Comparison of ENCODE assay signal across 14 cellular contexts in the genomic region with DNA sequence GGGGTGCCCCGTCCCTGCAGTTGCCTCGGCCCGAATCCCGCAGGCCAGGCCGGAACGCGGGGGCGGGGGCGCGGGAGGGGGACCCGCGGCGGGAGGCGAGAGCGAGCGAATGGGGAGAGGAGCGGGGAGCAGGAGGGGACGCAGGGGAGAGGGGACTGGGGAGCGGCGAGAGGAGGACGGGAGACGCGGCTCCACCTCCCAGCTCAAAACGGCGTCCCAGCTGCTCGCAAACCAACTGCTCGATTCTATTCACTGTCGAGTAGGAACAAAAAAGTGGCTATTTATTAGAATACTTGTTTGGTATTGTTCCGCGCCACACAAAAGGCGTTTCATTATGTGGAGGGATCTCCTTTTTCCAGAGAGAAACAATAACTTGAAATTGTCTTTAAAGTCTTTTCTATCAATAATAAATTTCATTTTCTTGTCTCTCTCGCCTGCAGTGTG. TPM values are rescaled to one million over a fixed set of nuclear protein-coding genes. Genes with fewer than 3 reads are reported as not detected.
DNase-seq lines count a peak whose midpoint lies in the region; ATAC-seq and TF ChIP-seq lines count a peak whose summit lies in the region.
"Had no signal": no experiment of that assay in that cellular context is flagged by ENCODE, and none has a peak within 500 bp of the region (broad histone marks: within the 10 kb centered on the region; RNA-seq: fewer than 3 reads in every experiment).

No MANE protein-coding gene starts in this region.

- CTCF ChIA-PET in activated naive CD4-positive, alpha-beta T cell treated with anti-CD3 and anti-CD28 coated beads, Interleukin-2, amount 10 ng/mL, durations not matched to agents 7 days and 5 days (lab: Charles Lee), result no interaction called here
- CTCF ChIA-PET in CD8-positive, alpha-beta memory T cell (lab: Charles Lee), result no interaction called here
- CTCF ChIA-PET in MCF 10A (lab: Yijun Ruan, JAX), result no interaction called here

- intact Hi-C loops in MCF 10A (cut with micrococcal nuclease) (no loop called here), heart right ventricle (cut with DNase I) (loop anchor here in 1 of 10 donors (10.0 kb wide), 1 partner anchor 388 kb away; no protein-coding TSS in a partner anchor)

- no peaks in the 10 kb centered on the region for H3K9me3 ChIP-seq in iPS-18c (ENCODE audit: control insufficient read depth, insufficient read depth, low read length)
- no peaks in the 10 kb centered on the region for H3K9me3 ChIP-seq in CD8-positive, alpha-beta memory T cell (ENCODE audit: low read length)
- H3K9me3 ChIP-seq in heart right ventricle, result no peaks in the 10 kb centered on the region
- H3K9me3 ChIP-seq: gastroesophageal sphincter, prostate gland had no signal

- no peak overlapping the region for H3K27ac ChIP-seq in CD8-positive, alpha-beta memory T cell (ENCODE audit: low read depth, low read length)
- H3K27ac ChIP-seq in heart right ventricle, result no peak overlapping the region
- H3K27ac ChIP-seq: gastroesophageal sphincter, prostate gland had no signal

- H3K27me3 Mint-ChIP-seq in activated naive CD4-positive, alpha-beta T cell treated with anti-CD3 and anti-CD28 coated beads, Interleukin-2, amount 10 ng/mL, durations not matched to agents 7 days and 5 days, result peaks cover 97% of the 10 kb centered on the region
- H3K27me3 Mint-ChIP-seq in CD8-positive, alpha-beta memory T cell, result peaks cover 63 to 66% of the 10 kb centered on the region in 2 donors
- no peaks in the 10 kb centered on the region for H3K27me3 Mint-ChIP-seq in MCF 10A (ENCODE audit: insufficient read depth, unreplicated experiment)

- H3K36me3 ChIP-seq in CD8-positive, alpha-beta memory T cell (ENCODE audit: insufficient read depth, low read length), result no peaks in the 10 kb centered on the region
- H3K36me3 ChIP-seq in heart right ventricle, result no peaks in the 10 kb centered on the region
- H3K36me3 ChIP-seq: gastroesophageal sphincter, prostate gland had no signal

- H3K4me1 ChIP-seq in CD8-positive, alpha-beta memory T cell (ENCODE audit: insufficient read depth, low read length), result no peaks in the 10 kb centered on the region
- H3K4me1 ChIP-seq in heart right ventricle, result peaks cover 7 to 36% (median 28%) of the 10 kb centered on the region in 9 donors
- H3K4me1 ChIP-seq: prostate gland had no signal

- peak overlapping the region; percentile 45 for H3K27ac Mint-ChIP-seq in activated naive CD4-positive, alpha-beta T cell treated with anti-CD3 and anti-CD28 coated beads, Interleukin-2, amount 10 ng/mL, durations not matched to agents 7 days and 5 days
- H3K27ac Mint-ChIP-seq in CD8-positive, alpha-beta memory T cell, result no peak overlapping the region
- no peak overlapping the region for H3K27ac Mint-ChIP-seq in MCF 10A (ENCODE audit: low read depth, unreplicated experiment)
- H3K27ac Mint-ChIP-seq: activated B cell treated with CpG ODN at 0.5 μM for 24 hours had no signal

- H3K27me3 ChIP-seq in CD8-positive, alpha-beta memory T cell (ENCODE audit: insufficient read depth, low read length, poor library complexity, severe bottlenecking), result peaks cover 25% of the 10 kb centered on the region
- peaks cover 62 to 100% (median 100%) of the 10 kb centered on the region in 7 donors for H3K27me3 ChIP-seq in heart right ventricle

- no peak for ATAC-seq in heart right ventricle
- ATAC-seq: gastroesophageal sphincter, HCT116 had no signal

- no TSS peak for BruUV-seq in MCF 10A (replicated peaks; lab: Mats Ljungman, UMichigan)

- H3K4me3 ChIP-seq in iPS-18c (ENCODE audit: insufficient read depth, low read depth, low read length) (peak overlapping the region; percentile 40; the same call in 1 of the 2 replicates), heart right ventricle (no peak overlapping the region)
- no peak overlapping the region for H3K4me3 ChIP-seq in CD8-positive, alpha-beta memory T cell (ENCODE audit: low read length)
- H3K4me3 ChIP-seq: prostate gland had no signal

- TF ChIP-seq CTCF in MCF 10A (IDR thresholded peaks at IDR 0.05; ENCODE audit: unreplicated experiment) (no peak), heart right ventricle (IDR thresholded peaks at IDR 0.05) (no peak)

- WGBS in heart right ventricle, 2 donors, result 2% methylated on average over 32 of the region's 32 CpGs

- H3K4me1 Mint-ChIP-seq in activated naive CD4-positive, alpha-beta T cell treated with anti-CD3 and anti-CD28 coated beads, Interleukin-2, amount 10 ng/mL, durations not matched to agents 7 days and 5 days, result no peaks in the 10 kb centered on the region
- H3K4me1 Mint-ChIP-seq in CD8-positive, alpha-beta memory T cell, result peaks cover 0 to 3% (median 0%) of the 10 kb centered on the region in 3 donors
- no peaks in the 10 kb centered on the region for H3K4me1 Mint-ChIP-seq in MCF 10A (ENCODE audit: insufficient read depth, unreplicated experiment)
- H3K4me1 Mint-ChIP-seq: activated B cell treated with CpG ODN at 0.5 μM for 24 hours; central memory CD8-positive, alpha-beta T cell had no signal

- DNase-seq in activated naive CD4-positive, alpha-beta T cell treated with anti-CD3 and anti-CD28 coated beads, Interleukin-2, amount 10 ng/mL, durations not matched to agents 7 days and 5 days, result no peak
- no peak for DNase-seq in activated naive CD4-positive, alpha-beta T cell treated with anti-CD3 and anti-CD28 coated beads, Interleukin-2, amount 50 U/mL, for 16 hours
- peak; percentile 57 for DNase-seq in NCI-H2227 (lab: John Stamatoyannopoulos, UW; ENCODE audit: unreplicated experiment)
- DNase-seq in CD8-positive, alpha-beta memory T cell, result no peak
- DNase-seq in MCF 10A (ENCODE audit: unreplicated experiment), result no peak
- no peak for DNase-seq in heart right ventricle
- DNase-seq in NOMO-1 treated with dmso at 0.1 percent for 144 hours (lab: John Stamatoyannopoulos, UW; ENCODE audit: unreplicated experiment), result no peak
- DNase-seq: activated B cell treated with CpG ODN at 0.5 μM for 24 hours, NCI-H446 treated with DMSO at 0.1 percent for 48 hours had no signal

- POLR2A ChIA-PET in CD8-positive, alpha-beta memory T cell (lab: Charles Lee), result no interaction called here
- POLR2A ChIA-PET in MCF 10A (lab: Yijun Ruan, JAX), result no interaction called here

- H3K9me3 Mint-ChIP-seq in activated naive CD4-positive, alpha-beta T cell treated with anti-CD3 and anti-CD28 coated beads, Interleukin-2, amount 10 ng/mL, durations not matched to agents 7 days and 5 days, result no peaks in the 10 kb centered on the region
- peaks cover 0 to 16% (median 11%) of the 10 kb centered on the region in 5 donors for H3K9me3 Mint-ChIP-seq in CD8-positive, alpha-beta memory T cell
- H3K9me3 Mint-ChIP-seq in MCF 10A (ENCODE audit: unreplicated experiment), result no peaks in the 10 kb centered on the region
- H3K9me3 Mint-ChIP-seq: activated B cell treated with CpG ODN at 0.5 μM for 24 hours; central memory CD8-positive, alpha-beta T cell had no signal

- H3K36me3 Mint-ChIP-seq in activated naive CD4-positive, alpha-beta T cell treated with anti-CD3 and anti-CD28 coated beads, Interleukin-2, amount 10 ng/mL, durations not matched to agents 7 days and 5 days, result peaks cover 3% of the 10 kb centered on the region
- peaks cover 0 to 3% (median 0%) of the 10 kb centered on the region in 3 donors for H3K36me3 Mint-ChIP-seq in CD8-positive, alpha-beta memory T cell
- no peaks in the 10 kb centered on the region for H3K36me3 Mint-ChIP-seq in MCF 10A (ENCODE audit: insufficient read depth, unreplicated experiment)

- no peak overlapping the region for H3K4me3 Mint-ChIP-seq in activated naive CD4-positive, alpha-beta T cell treated with anti-CD3 and anti-CD28 coated beads, Interleukin-2, amount 10 ng/mL, durations not matched to agents 7 days and 5 days
- H3K4me3 Mint-ChIP-seq in CD8-positive, alpha-beta memory T cell, result no peak overlapping the region
- H3K4me3 Mint-ChIP-seq in MCF 10A (ENCODE audit: unreplicated experiment), result no peak overlapping the region
- H3K4me3 Mint-ChIP-seq: activated B cell treated with CpG ODN at 0.5 μM for 24 hours; central memory CD8-positive, alpha-beta T cell had no signal

RNA-seq across cellular contexts. Expression of gene SOX1, which starts 10.6 kb away (rescaled TPM):
- not detected for total RNA-seq in CD8-positive, alpha-beta memory T cell
- not detected for polyA plus RNA-seq in CD8-positive, alpha-beta memory T cell
- total RNA-seq in MCF 10A (2022), result not detected in 2 replicates
- total RNA-seq in heart right ventricle, result not detected
- polyA plus RNA-seq in heart right ventricle, result not detected
- total RNA-seq: activated B cell treated with CpG ODN at 0.5 μM for 24 hours had no signal
